Comparison of ENCODE assay signal across 2 cellular contexts in genomic region chr16:17668411-17668810, GRCh38.
TF ChIP-seq lines count a peak whose summit lies in the region.

No MANE protein-coding gene starts in this region.

TF ChIP-seq in GM23338, 12 proteins besides CTCF, POLR2A, EP300 and RAD21 (continued from another document):
- no peak for TF ChIP-seq ETS1 (IDR thresholded peaks at IDR 0.05)
- TF ChIP-seq REST (IDR thresholded peaks at IDR 0.05; ENCODE audit: unreplicated experiment) = no peak
- no peak for TF ChIP-seq ZNF462 (CRISPR knock-in tag; IDR thresholded peaks at IDR 0.05)
- TF ChIP-seq POLR2AphosphoS5 (IDR thresholded peaks at IDR 0.05; ENCODE audit: low read depth) = no peak
- no peak for TF ChIP-seq JUNB (IDR thresholded peaks at IDR 0.05; ENCODE audit: unreplicated experiment)
- TF ChIP-seq CREB1 (CRISPR knock-in tag; IDR thresholded peaks at IDR 0.05; ENCODE audit: low read depth) = no peak
- no peak for TF ChIP-seq ZNF114 (CRISPR knock-in tag; IDR thresholded peaks at IDR 0.05)
- no peak for TF ChIP-seq EZH2 (IDR thresholded peaks at IDR 0.05; ENCODE audit: low read depth, unreplicated experiment)

TF ChIP-seq in H1, 55 proteins besides CTCF, POLR2A, EP300 and RAD21 (continued from another document):
- no peak for TF ChIP-seq TBP (IDR thresholded peaks at IDR 0.05; ENCODE audit: low read depth, low read length)
- TF ChIP-seq JUND (IDR thresholded peaks at IDR 0.05; ENCODE audit: low read length) = no peak
- TF ChIP-seq CTBP2 (IDR thresholded peaks at IDR 0.05; ENCODE audit: borderline replicate concordance, insufficient read depth, insufficient read length, low read length) = no peak
